10 cellular contexts compared by ENCODE assay signal in genomic region chrX:107713205-107714195, GRCh38.
DNase-seq lines count a peak whose midpoint lies in the region; ATAC-seq and TF ChIP-seq lines count a peak whose summit lies in the region.
"Had no signal": no experiment of that assay in that cellular context is flagged by ENCODE, and none has a peak within 500 bp of the region (broad histone marks: within the 10 kb centered on the region; RNA-seq: fewer than 3 reads in every experiment).

No MANE protein-coding gene starts in this region.

- H3K9me3 ChIP-seq in heart left ventricle (no peaks in the 10 kb centered on the region), muscle layer of duodenum (ENCODE audit: control insufficient read depth in 1 of 2, low read length in 2 of 2) (no peaks in the 10 kb centered on the region), uterus (no peaks in the 10 kb centered on the region)

- peak overlapping the region in 11 of 12 donors; percentile 20 to 99 (median 93) for H3K27ac ChIP-seq in heart left ventricle
- H3K27ac ChIP-seq in cingulate gyrus (ENCODE audit: low read depth, low read length), result peak overlapping the region; percentile 47
- H3K27ac ChIP-seq in muscle layer of duodenum (ENCODE audit: low read length), result peak overlapping the region; percentile 96
- peak overlapping the region; percentile 95 to 96 for H3K27ac ChIP-seq in uterus

- WGBS in heart left ventricle, 4 donors, result 57 to 77% (median 66%) methylated on average over 10 to 11 of the region's 11 CpGs

- H3K36me3 ChIP-seq in heart left ventricle (peaks cover 0 to 25% (median 16%) of the 10 kb centered on the region in 9 donors), muscle layer of duodenum (ENCODE audit: control insufficient read depth in 1 of 2, insufficient read depth in 2 of 2, low read length in 2 of 2) (peaks cover 10 to 25% of the 10 kb centered on the region in 2 donors), uterus (no peaks in the 10 kb centered on the region)

- TF ChIP-seq POLR2A in heart left ventricle (IDR thresholded peaks at IDR 0.05), result no peak
- no peak for TF ChIP-seq POLR2A in uterus (IDR thresholded peaks at IDR 0.05)

- ATAC-seq in heart left ventricle, result no peak
- no peak for ATAC-seq in Right ventricle myocardium inferior
- ATAC-seq in GM18519 (IDR thresholded peaks at IDR 0.05; ENCODE audit: low FRiP score, unreplicated experiment), result no peak
- ATAC-seq: SK-N-SH treated with all-trans-retinoic acid at 6 μM for 48 hours had no signal

- TF ChIP-seq CTCF in heart left ventricle (IDR thresholded peaks at IDR 0.05) (no peak), uterus (IDR thresholded peaks at IDR 0.05) (no peak)

- no peak for DNase-seq in heart left ventricle
- DNase-seq in Right ventricle myocardium inferior (ENCODE audit: missing footprints), result no peak
- DNase-seq in uterus, result peak in 1 of 2 donors; percentile 44
- DNase-seq in iPS-NIHi11 (ENCODE audit: low spot score), result no peak
- DNase-seq in NCI-H526 treated with DMSO at 0.1 percent for 48 hours (lab: John Stamatoyannopoulos, UW), result no peak
- DNase-seq: NCI-H1694 treated with DMSO at 0.1 percent for 48 hours had no signal

- H3K4me3 ChIP-seq in heart left ventricle (peak overlapping the region in 11 of 12 donors; percentile 2 to 95 (median 75)), muscle layer of duodenum (ENCODE audit: low read depth in 1 of 2, low read length in 2 of 2) (peak overlapping the region; percentile 79 to 87), uterus (peak overlapping the region; percentile 66 to 70)

- peaks cover 0 to 67% (median 12%) of the 10 kb centered on the region in 12 donors for H3K4me1 ChIP-seq in heart left ventricle
- H3K4me1 ChIP-seq in muscle layer of duodenum (ENCODE audit: control insufficient read depth in 1 of 2, insufficient read depth in 2 of 2, low read length in 2 of 2), result peaks cover 4 to 39% of the 10 kb centered on the region in 2 donors
- H3K4me1 ChIP-seq in uterus, result peaks cover 0 to 5% of the 10 kb centered on the region in 2 donors

- intact Hi-C loops in heart left ventricle (cut with DNase I), result loop anchor here in 2 of 10 donors (2.0 to 5.0 kb wide), 2 partner anchors 36 to 37 kb away; no protein-coding TSS in a partner anchor
- intact Hi-C loops in Right ventricle myocardium inferior (cut with DNase I), result no loop called here
- intact Hi-C loops in uterus (cut with DNase I; ENCODE audit: low total_unique reads), result no loop called here

- H3K27me3 ChIP-seq in heart left ventricle (peaks cover 0 to 9% (median 0%) of the 10 kb centered on the region in 9 donors), muscle layer of duodenum (ENCODE audit: low read depth, low read length) (no peaks in the 10 kb centered on the region), uterus (no peaks in the 10 kb centered on the region)
